ENCODE assay signal across 1 cellular context in the genomic region with DNA sequence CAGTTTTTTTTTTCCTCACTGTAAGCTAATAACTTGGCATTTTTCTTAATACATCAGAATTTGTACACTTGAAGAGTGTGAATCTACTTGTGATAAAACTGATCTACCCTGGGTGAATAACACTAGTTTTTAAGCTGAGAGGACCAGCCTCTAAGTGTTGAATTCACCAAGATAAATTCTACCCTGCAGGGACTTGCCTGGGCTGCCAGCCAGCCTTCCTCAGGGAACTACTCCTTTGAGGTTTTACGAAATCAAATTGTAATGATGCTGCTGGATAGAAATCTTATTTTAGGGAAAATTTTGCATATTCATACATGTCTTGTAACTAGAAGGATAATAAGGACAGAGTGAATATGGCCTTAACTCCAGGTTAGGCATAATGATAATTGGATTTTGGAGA.
TF ChIP-seq lines count a peak whose summit lies in the region.

No MANE protein-coding gene starts in this region.

TF ChIP-seq in HepG2, 621 proteins besides CTCF, POLR2A, EP300 and RAD21:
- TF ChIP-seq ZNF550 (CRISPR knock-in tag; IDR thresholded peaks at IDR 0.05; ENCODE audit: borderline replicate concordance) (no peak), FOXJ3 (CRISPR knock-in tag; IDR thresholded peaks at IDR 0.05; ENCODE audit: borderline replicate concordance) (no peak), ZNF672 (CRISPR knock-in tag; IDR thresholded peaks at IDR 0.05) (no peak), NR1H2 (CRISPR knock-in tag; IDR thresholded peaks at IDR 0.05; ENCODE audit: borderline replicate concordance, low read depth) (no peak), ZFP36 (IDR thresholded peaks at IDR 0.05; ENCODE audit: borderline replicate concordance, low read depth, low read length, partially characterized antibody) (no peak), ZNF839 (CRISPR knock-in tag; IDR thresholded peaks at IDR 0.05; ENCODE audit: borderline replicate concordance) (no peak), NFIC (IDR thresholded peaks at IDR 0.05; ENCODE audit: low read length) (no peak), KAT2B (IDR thresholded peaks at IDR 0.05; ENCODE audit: borderline replicate concordance, low read depth, low read length) (no peak), FOXK1 (CRISPR knock-in tag; IDR thresholded peaks at IDR 0.05; ENCODE audit: borderline replicate concordance, low read depth) (no peak), NPAS2 (CRISPR knock-in tag; IDR thresholded peaks at IDR 0.05; ENCODE audit: borderline replicate concordance) (no peak), SNRNP70 (IDR thresholded peaks at IDR 0.05; ENCODE audit: low read depth, low read length) (no peak), ZNF879 (CRISPR knock-in tag; IDR thresholded peaks at IDR 0.05) (no peak), ARID4A (CRISPR knock-in tag; IDR thresholded peaks at IDR 0.05; ENCODE audit: borderline replicate concordance) (no peak), PAWR (CRISPR knock-in tag; IDR thresholded peaks at IDR 0.05; ENCODE audit: borderline replicate concordance) (no peak)
- TF ChIP-seq, protein P1, sequence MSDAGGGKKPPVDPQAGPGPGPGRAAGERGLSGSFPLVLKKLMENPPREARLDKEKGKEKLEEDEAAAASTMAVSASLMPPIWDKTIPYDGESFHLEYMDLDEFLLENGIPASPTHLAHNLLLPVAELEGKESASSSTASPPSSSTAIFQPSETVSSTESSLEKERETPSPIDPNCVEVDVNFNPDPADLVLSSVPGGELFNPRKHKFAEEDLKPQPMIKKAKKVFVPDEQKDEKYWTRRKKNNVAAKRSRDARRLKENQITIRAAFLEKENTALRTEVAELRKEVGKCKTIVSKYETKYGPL (CRISPR knock-in tag; IDR thresholded peaks at IDR 0.05) = no peak
- TF ChIP-seq, protein P2, sequence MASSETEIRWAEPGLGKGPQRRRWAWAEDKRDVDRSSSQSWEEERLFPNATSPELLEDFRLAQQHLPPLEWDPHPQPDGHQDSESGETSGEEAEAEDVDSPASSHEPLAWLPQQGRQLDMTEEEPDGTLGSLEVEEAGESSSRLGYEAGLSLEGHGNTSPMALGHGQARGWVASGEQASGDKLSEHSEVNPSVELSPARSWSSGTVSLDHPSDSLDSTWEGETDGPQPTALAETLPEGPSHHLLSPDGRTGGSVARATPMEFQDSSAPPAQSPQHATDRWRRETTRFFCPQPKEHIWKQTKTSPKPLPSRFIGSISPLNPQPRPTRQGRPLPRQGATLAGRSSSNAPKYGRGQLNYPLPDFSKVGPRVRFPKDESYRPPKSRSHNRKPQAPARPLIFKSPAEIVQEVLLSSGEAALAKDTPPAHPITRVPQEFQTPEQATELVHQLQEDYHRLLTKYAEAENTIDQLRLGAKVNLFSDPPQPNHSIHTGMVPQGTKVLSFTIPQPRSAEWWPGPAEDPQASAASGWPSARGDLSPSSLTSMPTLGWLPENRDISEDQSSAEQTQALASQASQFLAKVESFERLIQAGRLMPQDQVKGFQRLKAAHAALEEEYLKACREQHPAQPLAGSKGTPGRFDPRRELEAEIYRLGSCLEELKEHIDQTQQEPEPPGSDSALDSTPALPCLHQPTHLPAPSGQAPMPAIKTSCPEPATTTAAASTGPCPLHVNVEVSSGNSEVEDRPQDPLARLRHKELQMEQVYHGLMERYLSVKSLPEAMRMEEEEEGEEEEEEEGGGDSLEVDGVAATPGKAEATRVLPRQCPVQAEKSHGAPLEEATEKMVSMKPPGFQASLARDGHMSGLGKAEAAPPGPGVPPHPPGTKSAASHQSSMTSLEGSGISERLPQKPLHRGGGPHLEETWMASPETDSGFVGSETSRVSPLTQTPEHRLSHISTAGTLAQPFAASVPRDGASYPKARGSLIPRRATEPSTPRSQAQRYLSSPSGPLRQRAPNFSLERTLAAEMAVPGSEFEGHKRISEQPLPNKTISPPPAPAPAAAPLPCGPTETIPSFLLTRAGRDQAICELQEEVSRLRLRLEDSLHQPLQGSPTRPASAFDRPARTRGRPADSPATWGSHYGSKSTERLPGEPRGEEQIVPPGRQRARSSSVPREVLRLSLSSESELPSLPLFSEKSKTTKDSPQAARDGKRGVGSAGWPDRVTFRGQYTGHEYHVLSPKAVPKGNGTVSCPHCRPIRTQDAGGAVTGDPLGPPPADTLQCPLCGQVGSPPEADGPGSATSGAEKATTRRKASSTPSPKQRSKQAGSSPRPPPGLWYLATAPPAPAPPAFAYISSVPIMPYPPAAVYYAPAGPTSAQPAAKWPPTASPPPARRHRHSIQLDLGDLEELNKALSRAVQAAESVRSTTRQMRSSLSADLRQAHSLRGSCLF (CRISPR knock-in tag; IDR thresholded peaks at IDR 0.05; ENCODE audit: borderline replicate concordance) = no peak
